17 cellular contexts compared by ENCODE assay signal in the genomic region with DNA sequence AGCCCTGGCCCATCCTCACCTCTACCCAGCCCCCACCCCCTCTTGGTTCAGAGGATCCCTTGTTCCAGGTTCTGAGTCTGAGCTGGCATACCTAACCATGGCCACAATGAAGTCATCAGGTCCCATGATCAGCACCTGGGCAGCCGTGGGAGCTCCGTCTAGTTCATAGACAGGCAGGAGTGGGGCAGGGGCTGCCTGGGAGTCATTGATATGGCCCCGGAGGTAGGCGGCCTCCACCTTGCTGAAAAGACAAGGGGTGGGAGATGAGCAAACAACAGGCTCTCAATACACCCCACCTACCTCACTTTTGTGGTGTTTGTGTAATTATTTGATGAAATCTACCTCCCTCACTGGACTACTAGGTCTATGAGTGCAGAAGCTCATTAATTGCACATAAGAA. TPM values are rescaled to one million over a fixed set of nuclear protein-coding genes. Genes with fewer than 3 reads are reported as not detected.
A peak's percentile ranks its signal among the peaks of the same experiment; 100 is the strongest.
DNase-seq lines count a peak whose midpoint lies in the region; TF ChIP-seq lines count a peak whose summit lies in the region.
"Had no signal": no experiment of that assay in that cellular context is flagged by ENCODE, and none has a peak within 500 bp of the region (broad histone marks: within the 10 kb centered on the region; RNA-seq: fewer than 3 reads in every experiment).

No MANE protein-coding gene starts in this region.

- H3K4me1 ChIP-seq in HEK293 (ENCODE audit: control insufficient read depth, insufficient read depth, low read length): no peaks in the 10 kb centered on the region
- H3K4me1 ChIP-seq in stomach: no peaks in the 10 kb centered on the region
- H3K4me1 ChIP-seq: A549; BLaER1 treated with 17β-estradiol and CSF1 and Interleukin-3, amounts not matched to agents 10 nM and 100 nM; Caco-2 had no signal

- no peak overlapping the region for H3K4me3 ChIP-seq in HEK293 (ENCODE audit: low read depth, low read length)
- H3K4me3 ChIP-seq in stomach: no peak overlapping the region
- H3K4me3 ChIP-seq: A549; BLaER1 treated with 17β-estradiol and CSF1 and Interleukin-3, amounts not matched to agents 10 nM and 100 nM had no signal

- no peaks in the 10 kb centered on the region for H3K9me3 ChIP-seq in HEK293 (ENCODE audit: control insufficient read depth, insufficient read depth, low read depth, low read length)
- H3K9me3 ChIP-seq in stomach: no peaks in the 10 kb centered on the region
- H3K9me3 ChIP-seq: A549; BLaER1 treated with 17β-estradiol and CSF1 and Interleukin-3, amounts not matched to agents 10 nM and 100 nM; Caco-2 had no signal

- H3K36me3 ChIP-seq in HEK293 (ENCODE audit: control insufficient read depth in 2 of 2, insufficient read depth in 1 of 2, low read length in 2 of 2) (peaks cover 0 to 83% of the 10 kb centered on the region in 2 experiments; a peak in 2 of 3 replicates), stomach (peaks cover 12 to 97% (median 85%) of the 10 kb centered on the region in 4 donors)
- H3K36me3 ChIP-seq: BLaER1 treated with 17β-estradiol and CSF1 and Interleukin-3, amounts not matched to agents 10 nM and 100 nM had no signal

- CTCF ChIA-PET in HEK293 (lab: Yijun Ruan, JAX): no interaction called here

- TF ChIP-seq EP300 in stomach (IDR thresholded peaks at IDR 0.05): no peak

- intact Hi-C loops in stomach (cut with DNase I; ENCODE audit: low total_unique reads): no loop called here

- POLR2A ChIA-PET in HEK293 (lab: Yijun Ruan, JAX): no interaction called here

- TF ChIP-seq POLR2A in stomach (IDR thresholded peaks at IDR 0.05): no peak

- DNase-seq in SW480 (ENCODE audit: low spot score) (peak; percentile 44), mesenteric fat pad (ENCODE audit: low spot score) (peak; percentile 68), T-helper 1 cell (no peak), stomach (no peak), superior temporal gyrus (ENCODE audit: extremely low spot score) (no peak)
- DNase-seq: AML-193; Calu3; CD4-positive, alpha-beta T cell; CD8-positive, alpha-beta T cell; DMS79 treated with DMSO at 0.1 percent for 48 hours; GF-D8 had no signal

- H3K27me3 ChIP-seq in stomach: no peaks in the 10 kb centered on the region
- H3K27me3 ChIP-seq: BLaER1 treated with 17β-estradiol and CSF1 and Interleukin-3, amounts not matched to agents 10 nM and 100 nM had no signal

- H3K27ac ChIP-seq in HEK293 (ENCODE audit: extremely low read depth, low read depth, low read length) (no peak overlapping the region), stomach (no peak overlapping the region)
- H3K27ac ChIP-seq: 22Rv1; A549; BLaER1 treated with 17β-estradiol and CSF1 and Interleukin-3, amounts not matched to agents 10 nM and 100 nM; C4-2B had no signal

- TF ChIP-seq CTCF in HEK293 (tag by site-specific recombination; IDR thresholded peaks at IDR 0.05) (no peak), stomach (IDR thresholded peaks at IDR 0.05) (no peak)

- WGBS in stomach, 5 donors: 36 to 62% (median 58%) methylated on average over 4 of the region's 4 CpGs

TF ChIP-seq in HEK293, 187 proteins besides CTCF, POLR2A, EP300 and RAD21:
- TF ChIP-seq ZFHX2 (tag by site-specific recombination; conservative IDR thresholded peaks at IDR 0.05) (peak; percentile 44), ZNF146 (tag by site-specific recombination; IDR thresholded peaks at IDR 0.05) (no peak), EGR2 (tag by site-specific recombination; IDR thresholded peaks at IDR 0.05; ENCODE audit: low read depth) (peak; percentile 80)

RNA-seq across cellular contexts. Expression of a gene that starts 20.4 kb away (rescaled TPM):
- 15.6 TPM for total RNA-seq in mesenteric fat pad
- 10 to 100 TPM; 10.5 to 29.0 (median 19.2) TPM for total RNA-seq in stomach
- polyA plus RNA-seq in stomach: 10 to 100 TPM in 1 of 3 donors, 1 to 10 TPM in 2; 4.1 to 12.8 (median 8.4) TPM

RNA-seq across cellular contexts. Expression of a gene that starts 24.1 kb away (rescaled TPM):
- 127 TPM for total RNA-seq in mesenteric fat pad
- total RNA-seq in stomach: 1,000 to 10,000 TPM in 1 of 5 donors, 100 to 1,000 TPM in 3, 10 to 100 TPM in 1; 98.8 to 1,709 (median 162) TPM
- polyA plus RNA-seq in stomach: 100 to 1,000 TPM in 1 of 3 donors, 10 to 100 TPM in 2; 59.0 to 120 (median 68.5) TPM

RNA-seq across cellular contexts. Expression of a gene that starts 26.8 kb away (rescaled TPM):
- total RNA-seq in mesenteric fat pad: 24.4 TPM
- total RNA-seq in stomach: 10 to 100 TPM in 4 of 5 donors, 1 to 10 TPM in 1; 9.7 to 63.8 (median 29.2) TPM
- 10 to 100 TPM; 13.6 to 21.0 (median 15.2) TPM for polyA plus RNA-seq in stomach

Comparison
In these comparisons a context has a peak if more than half of its experiments do, and no peak if none do; other contexts are left out.
1. DNase-seq: peak in SW480 (single experiment) and mesenteric fat pad (single experiment); none in T-helper 1 cell (0 of 5), stomach (single experiment) and superior temporal gyrus (single experiment).